Comparison of ENCODE assay signal across 1 cellular context in the genomic region with DNA sequence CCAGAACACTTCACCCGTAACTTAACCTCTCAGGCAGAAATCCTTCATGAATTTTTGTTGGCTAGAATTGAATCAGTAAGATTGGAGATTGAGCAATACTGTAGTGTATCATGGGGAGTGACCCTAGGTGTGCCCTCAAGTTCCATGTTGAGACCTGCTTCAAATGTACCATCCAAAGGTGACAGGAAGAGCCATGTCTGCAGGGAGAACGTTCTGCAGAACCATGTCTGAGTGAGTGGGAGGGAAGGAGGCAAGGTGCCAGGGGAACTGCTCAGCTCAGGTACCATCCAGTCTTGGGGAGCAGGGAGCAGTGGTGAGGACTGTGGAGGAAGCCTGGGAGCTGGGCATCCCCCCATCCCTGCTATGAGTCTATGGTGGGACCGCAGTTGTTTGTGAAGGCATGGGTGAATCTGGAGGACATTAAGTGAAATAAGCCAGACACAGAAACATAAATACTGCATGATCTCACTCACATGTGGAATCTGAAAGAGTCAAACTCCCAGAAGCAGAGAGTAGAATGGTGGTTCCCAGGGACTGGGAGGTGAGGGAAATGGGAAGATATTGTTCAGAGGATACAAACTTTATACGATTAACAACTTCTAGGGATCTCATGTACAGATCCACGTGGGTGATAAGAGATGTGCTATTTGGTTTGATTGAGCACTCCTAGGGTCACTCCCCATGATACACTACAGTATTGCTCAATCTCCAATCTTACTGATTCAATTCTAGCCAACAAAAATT.
TF ChIP-seq lines count a peak whose summit lies in the region.

No MANE protein-coding gene starts in this region.

TF ChIP-seq in endothelial cell of umbilical vein, 7 proteins besides CTCF, POLR2A, EP300 and RAD21:
- TF ChIP-seq GATA2 (IDR thresholded peaks at IDR 0.05; ENCODE audit: insufficient read depth, insufficient read length, low read depth, low read length) (no peak), POLR2AphosphoS5 (IDR thresholded peaks at IDR 0.05; ENCODE audit: insufficient read depth, low read depth, low read length) (no peak), EZH2 (IDR thresholded peaks at IDR 0.05; ENCODE audit: borderline replicate concordance, low read depth, low read length, severe bottlenecking) (no peak), JUN (IDR thresholded peaks at IDR 0.05; ENCODE audit: borderline replicate concordance, insufficient read depth, insufficient read length, low read depth) (no peak), FOS (IDR thresholded peaks at IDR 0.05; ENCODE audit: borderline replicate concordance, insufficient read depth, low read length) (no peak), MAX (IDR thresholded peaks at IDR 0.05; ENCODE audit: insufficient read depth, insufficient read length) (no peak), MYC (IDR thresholded peaks at IDR 0.05; ENCODE audit: low read depth, low read length) (no peak)
TF ChIP-seq in endothelial cell of umbilical vein: peak in this region for 0.
